Comparison of ENCODE assay signal across 9 cellular contexts in the genomic region with DNA sequence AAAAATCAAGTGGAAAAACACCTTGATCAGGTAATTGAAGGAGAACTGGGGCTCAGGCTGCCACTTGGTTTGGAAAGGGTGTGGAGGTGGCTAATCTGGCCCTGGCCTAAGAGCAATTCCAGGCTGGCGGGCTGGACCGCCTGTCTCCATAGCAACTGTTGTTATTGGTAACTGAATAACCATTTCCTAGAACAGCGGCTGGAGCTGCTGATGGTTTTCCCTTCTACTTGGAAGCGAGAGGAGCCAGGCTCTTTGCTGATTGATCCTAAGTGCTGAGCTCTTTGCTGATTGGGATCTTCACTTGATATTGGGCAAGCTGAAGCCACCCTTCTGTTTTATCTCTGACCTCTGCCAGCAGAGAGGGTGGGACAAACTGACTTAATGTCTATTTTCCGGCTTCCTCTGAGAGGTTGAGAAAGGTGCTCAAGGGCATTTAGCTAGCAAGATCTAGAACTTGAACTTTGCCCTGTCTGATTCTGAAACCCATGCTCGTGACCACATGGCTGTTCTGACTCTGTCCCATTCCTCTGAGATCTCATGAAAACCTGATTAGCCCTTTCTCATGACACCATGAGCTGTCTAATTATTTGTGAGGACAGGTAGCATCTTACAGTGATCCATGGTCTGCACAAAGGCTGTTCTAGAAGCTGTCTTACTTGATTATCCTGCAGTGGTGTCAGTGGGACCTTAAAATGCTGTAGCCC.
DNase-seq lines count a peak whose midpoint lies in the region; ATAC-seq, FAIRE-seq and TF ChIP-seq lines count a peak whose summit lies in the region.
"Had no signal": no experiment of that assay in that cellular context is flagged by ENCODE, and none has a peak within 500 bp of the region (broad histone marks: within the 10 kb centered on the region; RNA-seq: fewer than 3 reads in every experiment).

No MANE protein-coding gene starts in this region.

- DNase-seq in heart left ventricle (no peak), left cardiac atrium (no peak), NCI-H748 (lab: John Stamatoyannopoulos, UW; ENCODE audit: unreplicated experiment) (peak; percentile 88), frontal cortex (ENCODE audit: low spot score in 2 of 2) (peak; percentile 9 to 37), osteoblast (ENCODE audit: insufficient read length, low spot score, missing footprints) (no peak)
- DNase-seq in naive thymus-derived CD8-positive, alpha-beta T cell: no peak

- no peaks in the 10 kb centered on the region for H3K36me3 Mint-ChIP-seq in naive thymus-derived CD8-positive, alpha-beta T cell

- H3K9me3 ChIP-seq in heart left ventricle: no peaks in the 10 kb centered on the region
- no peaks in the 10 kb centered on the region for H3K9me3 ChIP-seq in gastroesophageal sphincter
- no peaks in the 10 kb centered on the region for H3K9me3 ChIP-seq in osteoblast (ENCODE audit: low read depth, low read length)

- H3K36me3 ChIP-seq in heart left ventricle (no peaks in the 10 kb centered on the region), gastroesophageal sphincter (no peaks in the 10 kb centered on the region), osteoblast (ENCODE audit: insufficient read depth, low read length) (no peaks in the 10 kb centered on the region)

- intact Hi-C loops in heart left ventricle (cut with DNase I) (no loop called here), left cardiac atrium (cut with DNase I) (no loop called here)

- H3K27me3 ChIP-seq in heart left ventricle: peaks cover 0 to 15% (median 0%) of the 10 kb centered on the region in 9 donors
- no peaks in the 10 kb centered on the region for H3K27me3 ChIP-seq in gastroesophageal sphincter
- peaks cover 20% of the 10 kb centered on the region for H3K27me3 ChIP-seq in osteoblast (ENCODE audit: insufficient read depth, low read length)

- no peak overlapping the region for H3K27ac Mint-ChIP-seq in naive thymus-derived CD8-positive, alpha-beta T cell

- no peaks in the 10 kb centered on the region for H4K20me1 ChIP-seq in osteoblast (ENCODE audit: insufficient read depth, low read length)

- no peaks in the 10 kb centered on the region for H3K79me2 ChIP-seq in osteoblast (ENCODE audit: insufficient read depth, low read length)

- H2AFZ ChIP-seq in osteoblast (ENCODE audit: low read length): no peak overlapping the region

- no peak for FAIRE-seq in frontal cortex (lab: Jason Lieb, UNC)

- no peak for TF ChIP-seq CTCF in heart left ventricle (IDR thresholded peaks at IDR 0.05)
- no peak for TF ChIP-seq CTCF in gastroesophageal sphincter (IDR thresholded peaks at IDR 0.05)
- no peak for TF ChIP-seq CTCF in osteoblast (IDR thresholded peaks at IDR 0.05; ENCODE audit: extremely low read depth, low read depth, low read length)

- WGBS in heart left ventricle, 4 donors: 20 to 24% (median 21%) methylated on average over 6 of the region's 6 CpGs
- 0 to 17% methylated on average over 1 to 6 of the region's 6 CpGs for WGBS in gastroesophageal sphincter (ENCODE audit: low coverage in 1 of 2), 2 donors

- TF ChIP-seq POLR2A in heart left ventricle (IDR thresholded peaks at IDR 0.05) (no peak), gastroesophageal sphincter (IDR thresholded peaks at IDR 0.05) (no peak)

- TF ChIP-seq EP300 in gastroesophageal sphincter (IDR thresholded peaks at IDR 0.05): no peak

- H3K4me1 Mint-ChIP-seq in naive thymus-derived CD8-positive, alpha-beta T cell: no peaks in the 10 kb centered on the region

- H3K4me3 Mint-ChIP-seq in naive thymus-derived CD8-positive, alpha-beta T cell: no peak overlapping the region

- peaks cover 0 to 2% (median 0%) of the 10 kb centered on the region in 9 donors for H3K9me3 Mint-ChIP-seq in naive thymus-derived CD8-positive, alpha-beta T cell

- ATAC-seq in heart left ventricle (peak; percentile 38 to 83 (median 59)), left cardiac atrium (no peak), GM19351 (IDR thresholded peaks at IDR 0.05; ENCODE audit: unreplicated experiment) (no peak), gastroesophageal sphincter (no peak)
- no peak for ATAC-seq in naive thymus-derived CD8-positive, alpha-beta T cell

- no peak overlapping the region for H3K4me2 ChIP-seq in osteoblast (ENCODE audit: insufficient read depth, low read length)

- H3K27me3 Mint-ChIP-seq in naive thymus-derived CD8-positive, alpha-beta T cell: peaks cover 13 to 44% (median 15%) of the 10 kb centered on the region in 5 donors

- no peak overlapping the region for H3K27ac ChIP-seq in heart left ventricle
- H3K27ac ChIP-seq in gastroesophageal sphincter: no peak overlapping the region
- H3K27ac ChIP-seq in osteoblast (ENCODE audit: low read depth, low read length): no peak overlapping the region
- H3K27ac ChIP-seq: coronary artery had no signal

- H3K4me1 ChIP-seq in heart left ventricle (no peaks in the 10 kb centered on the region), gastroesophageal sphincter (no peaks in the 10 kb centered on the region), osteoblast (ENCODE audit: insufficient read depth, low read length) (no peaks in the 10 kb centered on the region)

- H3K4me3 ChIP-seq in heart left ventricle (no peak overlapping the region), gastroesophageal sphincter (no peak overlapping the region), osteoblast (ENCODE audit: insufficient read depth, low read length) (no peak overlapping the region)
- H3K4me3 ChIP-seq: coronary artery had no signal

- POLR2A ChIA-PET in naive thymus-derived CD8-positive, alpha-beta T cell (lab: Charles Lee): no interaction called here

Comparison
In these comparisons a context has a peak if more than half of its experiments do, and no peak if none do; other contexts are left out.
1. ATAC-seq: peak in heart left ventricle (4 of 4); none in left cardiac atrium (0 of 2), GM19351 (single experiment), gastroesophageal sphincter (single experiment) and naive thymus-derived CD8-positive, alpha-beta T cell (0 of 2).
2. DNase-seq: peak in NCI-H748 (single experiment) and frontal cortex (2 of 2); none in heart left ventricle (0 of 5), left cardiac atrium (single experiment), naive thymus-derived CD8-positive, alpha-beta T cell (0 of 10) and osteoblast (single experiment).